28 cellular contexts compared by ENCODE assay signal in genomic region chr10:122828716-122829255, GRCh38. TPM values are rescaled to one million over a fixed set of nuclear protein-coding genes. Genes with fewer than 3 reads are reported as not detected.
A peak's percentile ranks its signal among the peaks of the same experiment; 100 is the strongest.
DNase-seq lines count a peak whose midpoint lies in the region; ATAC-seq, FAIRE-seq and TF ChIP-seq lines count a peak whose summit lies in the region.
"Had no signal": no experiment of that assay in that cellular context is flagged by ENCODE, and none has a peak within 500 bp of the region (broad histone marks: within the 10 kb centered on the region; RNA-seq: fewer than 3 reads in every experiment).

No MANE protein-coding gene starts in this region.

- TF ChIP-seq EP300 in esophagus muscularis mucosa (IDR thresholded peaks at IDR 0.05) = no peak

- FAIRE-seq in pancreas (lab: Jason Lieb, UNC) = no peak
- FAIRE-seq: A549, GM12878, GM12892, GM18507 had no signal

- no peak overlapping the region for H3K27ac Mint-ChIP-seq in stimulated activated memory B cell treated with anti-CD40 and anti-IgM and Interleukin-4, amounts not matched to agents 10 μg/mL and 1 μg/mL and 100 μg/mL, for 72 hours
- H3K27ac Mint-ChIP-seq: CD14-positive monocyte; CD4-positive, alpha-beta memory T cell; CD4-positive, CD25-positive, alpha-beta regulatory T cell; CD8-positive, alpha-beta memory T cell had no signal

- H3K4me3 Mint-ChIP-seq in stimulated activated memory B cell treated with anti-CD40 and anti-IgM and Interleukin-4, amounts not matched to agents 10 μg/mL and 1 μg/mL and 100 μg/mL, for 72 hours = no peak overlapping the region
- H3K4me3 Mint-ChIP-seq: CD14-positive monocyte; CD4-positive, alpha-beta memory T cell; CD4-positive, CD25-positive, alpha-beta regulatory T cell; CD8-positive, alpha-beta memory T cell had no signal

- H3K9me3 ChIP-seq in Panc1 (ENCODE audit: control insufficient read depth, insufficient read depth, low read depth, low read length) = no peaks in the 10 kb centered on the region
- no peaks in the 10 kb centered on the region for H3K9me3 ChIP-seq in esophagus muscularis mucosa
- no peaks in the 10 kb centered on the region for H3K9me3 ChIP-seq in pancreas
- H3K9me3 ChIP-seq: A549, BE2C, BLaER1 had no signal

- intact Hi-C loops in Panc1 (cut with micrococcal nuclease; ENCODE audit: unreplicated experiment) (no loop called here), esophagus muscularis mucosa (cut with DNase I) (no loop called here), pancreas (cut with DNase I) (no loop called here)

- CTCF ChIA-PET in Panc1 (lab: Charles Lee) = no interaction called here

- H3K27me3 ChIP-seq in Panc1 (ENCODE audit: control insufficient read depth, insufficient read depth, low read length) = peaks cover 18% of the 10 kb centered on the region
- H3K27me3 ChIP-seq in esophagus muscularis mucosa = peaks cover 0 to 6% (median 0%) of the 10 kb centered on the region in 4 donors
- H3K27me3 ChIP-seq in pancreas = no peaks in the 10 kb centered on the region
- H3K27me3 ChIP-seq: BLaER1 had no signal

- no peaks in the 10 kb centered on the region for H3K9me3 Mint-ChIP-seq in stimulated activated memory B cell treated with anti-CD40 and anti-IgM and Interleukin-4, amounts not matched to agents 10 μg/mL and 1 μg/mL and 100 μg/mL, for 72 hours

- peaks cover 21% of the 10 kb centered on the region for H3K27me3 Mint-ChIP-seq in stimulated activated memory B cell treated with anti-CD40 and anti-IgM and Interleukin-4, amounts not matched to agents 10 μg/mL and 1 μg/mL and 100 μg/mL, for 72 hours

- H3K27ac ChIP-seq in Panc1 (ENCODE audit: low read length) (no peak overlapping the region), esophagus muscularis mucosa (replicated peaks in 1 of 4) (no peak overlapping the region), pancreas (peak overlapping the region in 1 of 4 donors; percentile 70)
- H3K27ac ChIP-seq: 22Rv1, A549, BLaER1 had no signal

- WGBS in esophagus muscularis mucosa = 91% methylated on average over 3 of the region's 4 CpGs
- 43 to 63% methylated on average over 4 of the region's 4 CpGs for WGBS in pancreas, 2 donors

- H3K4me1 ChIP-seq in Panc1 (ENCODE audit: control insufficient read depth, insufficient read depth, low read length) (no peaks in the 10 kb centered on the region; the same call in 1 of the 2 replicates), esophagus muscularis mucosa (no peaks in the 10 kb centered on the region), pancreas (no peaks in the 10 kb centered on the region)
- H3K4me1 ChIP-seq: A549, BE2C had no signal

- POLR2A ChIA-PET in Panc1 (lab: Charles Lee) = no interaction called here

- ATAC-seq in Panc1 (peak; percentile 26; the same call in 1 of the 2 replicates), pancreas (peak; percentile 0 to 27 (median 4)), GM21367 (IDR thresholded peaks at IDR 0.05; ENCODE audit: unreplicated experiment) (no peak)
- peak; percentile 43 for ATAC-seq in stimulated activated memory B cell treated with anti-CD40 and anti-IgM and Interleukin-4, amounts not matched to agents 10 μg/mL and 1 μg/mL and 100 μg/mL, for 72 hours
- ATAC-seq: GM12878 had no signal

- no peaks in the 10 kb centered on the region for H3K4me1 Mint-ChIP-seq in stimulated activated memory B cell treated with anti-CD40 and anti-IgM and Interleukin-4, amounts not matched to agents 10 μg/mL and 1 μg/mL and 100 μg/mL, for 72 hours
- H3K4me1 Mint-ChIP-seq: CD14-positive monocyte; CD4-positive, alpha-beta memory T cell; CD4-positive, CD25-positive, alpha-beta regulatory T cell; CD8-positive, alpha-beta memory T cell had no signal

- TF ChIP-seq POLR2A in esophagus muscularis mucosa (IDR thresholded peaks at IDR 0.05; ENCODE audit: low read depth) = no peak

- DNase-seq in Panc1 (ENCODE audit: low read depth, low spot score) = no peak
- peak; percentile 60 for DNase-seq in esophagus muscularis mucosa (ENCODE audit: extremely low spot score)
- peak in 2 of 6 donors; percentile 65 to 79 for DNase-seq in pancreas
- DNase-seq in AG08395 (ENCODE audit: low spot score) = no peak
- no peak for DNase-seq in activated CD8-positive, alpha-beta memory T cell treated with anti-CD3 and anti-CD28 coated beads, Interleukin-2, amount 50 U/mL, for 48 hours
- DNase-seq: BE2C; C1 segment of cervical spinal cord; CD4-positive, alpha-beta memory T cell; CD4-positive, CD25-positive, alpha-beta regulatory T cell; CD8-positive, alpha-beta memory T cell; COR-L47; DMS 273 treated with DMSO at 0.1 percent for 48 hours; DMS153; DMS53; DMS79; DND-41; EL; GDM1 had no signal

- H3K4me3 ChIP-seq in Panc1 (ENCODE audit: low read depth in 2 of 2, low read length in 2 of 2) = no peak overlapping the region
- no peak overlapping the region for H3K4me3 ChIP-seq in esophagus muscularis mucosa
- H3K4me3 ChIP-seq in pancreas = no peak overlapping the region
- H3K4me3 ChIP-seq: A549, BLaER1, GM12878 had no signal

- peaks cover 24% of the 10 kb centered on the region for H3K36me3 Mint-ChIP-seq in stimulated activated memory B cell treated with anti-CD40 and anti-IgM and Interleukin-4, amounts not matched to agents 10 μg/mL and 1 μg/mL and 100 μg/mL, for 72 hours

- H3K36me3 ChIP-seq in Panc1 (ENCODE audit: control insufficient read depth, insufficient read depth, low read length) (peaks cover under 1% of the 10 kb centered on the region), esophagus muscularis mucosa (peaks cover 0 to 12% (median 0%) of the 10 kb centered on the region in 4 donors), pancreas (peaks cover 3 to 10% (median 4%) of the 10 kb centered on the region in 3 donors)
- H3K36me3 ChIP-seq: BE2C, BLaER1 had no signal

- no TSS peak for BruUV-seq in Panc1 (replicated peaks; lab: Mats Ljungman, UMichigan)

- in situ Hi-C loops in Panc1 (cut with HindIII; ENCODE audit: low pct_unique_long_range_greater_than_20kb, low sequenced_read_pairs) = no loop called here

- TF ChIP-seq CTCF in Panc1 (IDR thresholded peaks at IDR 0.05) (no peak), esophagus muscularis mucosa (IDR thresholded peaks at IDR 0.05) (no peak), pancreas (IDR thresholded peaks at IDR 0.05) (no peak)

RNA-seq across cellular contexts. Expression of gene CUZD1, which starts 16.9 kb away (rescaled TPM):
- total RNA-seq in Panc1 (2021; ENCODE audit: unreplicated experiment) (2.9 TPM), esophagus muscularis mucosa (under 1 TPM; 0.17 to 0.63 (median 0.43) TPM), pancreas (1,000 to 10,000 TPM in 4 of 6 donors, 100 to 1,000 TPM in 2; 734 to 3,085 (median 1,884) TPM)
- polyA plus RNA-seq in Panc1 (2012; ENCODE audit: insufficient read length) = 0.71 TPM
- 1,000 to 10,000 TPM; 2,023 to 2,052 TPM for polyA plus RNA-seq in pancreas
- total RNA-seq: A172 had no signal

RNA-seq across cellular contexts. Expression of gene FAM24B, which starts 50.6 kb away (rescaled TPM):
- 21.3 TPM for total RNA-seq in Panc1 (2021; ENCODE audit: unreplicated experiment)
- 14.9 TPM for polyA plus RNA-seq in Panc1 (2012; ENCODE audit: insufficient read length)
- 1 to 10 TPM in 3 of 4 donors, not detected in 1; 1.2 to 3.1 (median 2.7) TPM for total RNA-seq in esophagus muscularis mucosa
- total RNA-seq in pancreas = 1 to 10 TPM; 3.5 to 5.1 (median 4.8) TPM
- 1 to 10 TPM; 6.8 to 7.1 TPM for polyA plus RNA-seq in pancreas
- total RNA-seq: A172 had no signal

Comparison
In these comparisons a context has a peak if more than half of its experiments do, and no peak if none do; other contexts are left out.
1. RNA of gene CUZD1, which starts 16.9 kb away (total RNA-seq): 734 to 3,085 TPM in pancreas; 2.9 TPM in Panc1 (single experiment) and 0.17 to 0.63 TPM in esophagus muscularis mucosa; every median in the first group is over 100 times any median in the second.